28 cellular contexts compared by ENCODE assay signal in genomic region chr3:168223085-168223484, GRCh38.
"Had no signal": no experiment of that assay in that cellular context is flagged by ENCODE, and none has a peak within 500 bp of the region (broad histone marks: within the 10 kb centered on the region; RNA-seq: fewer than 3 reads in every experiment).

No MANE protein-coding gene starts in this region.

- H3K27me3 ChIP-seq: brain microvascular endothelial cell had no signal

- H3K27ac ChIP-seq: brain microvascular endothelial cell, coronary artery, dorsolateral prefrontal cortex had no signal

- H3K4me3 ChIP-seq: coronary artery, dorsolateral prefrontal cortex had no signal

- DNase-seq: activated CD4-positive, alpha-beta T cell treated with anti-CD3 and anti-CD28 coated beads for 48 hours; activated CD4-positive, alpha-beta T cell treated with anti-CD3 and anti-CD28 coated beads, Interleukin-2, amount 50 U/mL, for 1 hour; activated CD4-positive, alpha-beta T cell treated with anti-CD3 and anti-CD28 coated beads, Interleukin-2, amount 50 U/mL, for 48 hours; activated CD8-positive, alpha-beta memory T cell treated with anti-CD3 and anti-CD28 coated beads for 24 hours; activated CD8-positive, alpha-beta T cell treated with anti-CD3 and anti-CD28 coated beads for 36 hours; activated effector memory CD4-positive, alpha-beta T cell treated with Interleukin-2 at 50 U/mL for 16 hours; activated gamma-delta T cell treated with Interleukin-2 at 50 U/mL for 16 hours; activated naive CD4-positive, alpha-beta T cell treated with anti-CD3 and anti-CD28 coated beads, Interleukin-2, amount 50 U/mL, for 16 hours; activated naive CD4-positive, alpha-beta T cell treated with Interleukin-2 at 50 U/mL for 16 hours; activated T-cell treated with anti-CD3 and anti-CD28 coated beads, Interleukin-2, amount 50 U/mL, for 4 hours; amniotic stem cell; anterior cingulate cortex; brain microvascular endothelial cell; dorsolateral prefrontal cortex; effector memory CD4-positive, alpha-beta T cell; endodermal cell; foreskin fibroblast; head of caudate nucleus; T-helper 1 cell; T-helper 17 cell; T1000 had no signal

- H3K36me3 ChIP-seq: brain microvascular endothelial cell had no signal

- ATAC-seq: activated CD4-positive, CD25-positive, alpha-beta regulatory T cell treated with anti-CD3 and anti-CD28 coated beads, Interleukin-2, amount 50 U/mL, for 24 hours; activated CD8-positive, alpha-beta T cell treated with anti-CD3 and anti-CD28 coated beads for 36 hours; activated T-cell treated with anti-CD3 and anti-CD28 coated beads, Interleukin-2, amount 50 U/mL, for 4 hours; activated T-helper 17 cell treated with anti-CD3 and anti-CD28 coated beads, Interleukin-2, amount 50 U/mL, for 72 hours; esophagus mucosa; T-helper 17 cell had no signal

- FAIRE-seq: astrocyte, bronchial epithelial cell, frontal cortex had no signal
